In genomic region chr6:152300517-152300916, GRCh38 we compare ENCODE assay signal across 2 cellular contexts.
TF ChIP-seq lines count a peak whose summit lies in the region.

No MANE protein-coding gene starts in this region.

TF ChIP-seq in IMR-90, 13 proteins besides CTCF, POLR2A, EP300 and RAD21:
- TF ChIP-seq, protein P1, sequence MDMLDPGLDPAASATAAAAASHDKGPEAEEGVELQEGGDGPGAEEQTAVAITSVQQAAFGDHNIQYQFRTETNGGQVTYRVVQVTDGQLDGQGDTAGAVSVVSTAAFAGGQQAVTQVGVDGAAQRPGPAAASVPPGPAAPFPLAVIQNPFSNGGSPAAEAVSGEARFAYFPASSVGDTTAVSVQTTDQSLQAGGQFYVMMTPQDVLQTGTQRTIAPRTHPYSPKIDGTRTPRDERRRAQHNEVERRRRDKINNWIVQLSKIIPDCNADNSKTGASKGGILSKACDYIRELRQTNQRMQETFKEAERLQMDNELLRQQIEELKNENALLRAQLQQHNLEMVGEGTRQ (IDR thresholded peaks at IDR 0.05; ENCODE audit: low read depth, low read length) = no peak
- TF ChIP-seq NFE2L2 (IDR thresholded peaks at IDR 0.05; ENCODE audit: low read depth, low read length) = no peak

TF ChIP-seq in GM12878, 131 proteins besides CTCF, POLR2A, EP300 and RAD21:
- TF ChIP-seq PKNOX1 (IDR thresholded peaks at IDR 0.05) (0 out of 2 replicates have a peak, but pooled peaks have one; percentile 10), RBBP5 (conservative IDR thresholded peaks at IDR 0.05) (no peak)
- TF ChIP-seq, protein P2, sequence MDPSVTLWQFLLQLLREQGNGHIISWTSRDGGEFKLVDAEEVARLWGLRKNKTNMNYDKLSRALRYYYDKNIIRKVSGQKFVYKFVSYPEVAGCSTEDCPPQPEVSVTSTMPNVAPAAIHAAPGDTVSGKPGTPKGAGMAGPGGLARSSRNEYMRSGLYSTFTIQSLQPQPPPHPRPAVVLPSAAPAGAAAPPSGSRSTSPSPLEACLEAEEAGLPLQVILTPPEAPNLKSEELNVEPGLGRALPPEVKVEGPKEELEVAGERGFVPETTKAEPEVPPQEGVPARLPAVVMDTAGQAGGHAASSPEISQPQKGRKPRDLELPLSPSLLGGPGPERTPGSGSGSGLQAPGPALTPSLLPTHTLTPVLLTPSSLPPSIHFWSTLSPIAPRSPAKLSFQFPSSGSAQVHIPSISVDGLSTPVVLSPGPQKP (IDR thresholded peaks at IDR 0.05; ENCODE audit: low read depth, low read length) = no peak
